In the genomic region with DNA sequence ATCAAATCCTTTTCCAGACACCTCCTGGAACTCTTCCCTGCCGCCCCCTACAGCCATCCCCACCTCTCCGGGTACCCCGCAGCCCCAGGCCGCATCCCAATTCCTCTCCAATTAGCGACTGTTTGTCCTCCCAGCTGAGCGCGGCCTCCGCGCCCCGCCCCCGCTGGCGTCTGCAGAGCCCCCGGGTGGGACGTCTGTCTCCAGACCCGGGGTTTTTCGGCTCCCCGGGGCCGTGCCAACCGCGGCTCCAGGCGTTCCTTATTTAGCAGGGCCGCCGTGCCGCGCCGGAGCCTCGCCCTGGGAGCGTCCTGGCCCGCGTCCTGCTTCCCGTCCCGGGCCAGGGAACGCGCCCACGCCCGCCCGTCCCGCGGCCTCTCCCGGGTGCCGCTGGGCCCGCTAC, we compare ENCODE assay signal across 8 cellular contexts. TPM values are rescaled to one million over a fixed set of nuclear protein-coding genes. Genes with fewer than 3 reads are reported as not detected.
DNase-seq lines count a peak whose midpoint lies in the region; ATAC-seq, FAIRE-seq and TF ChIP-seq lines count a peak whose summit lies in the region.
"Not testable (repeated sequence)": the region's sequence is repeated elsewhere in the genome, so short reads cannot be mapped to it uniquely, and the experiment has no call there.

No MANE protein-coding gene starts in this region.

- H2AFZ ChIP-seq in KMS-11 (ENCODE audit: low read depth): not testable (repeated sequence)

- not testable (repeated sequence) for TF ChIP-seq POLR2A in suprapubic skin (IDR thresholded peaks at IDR 0.05)

- not testable (repeated sequence) for TF ChIP-seq EP300 in suprapubic skin (IDR thresholded peaks at IDR 0.05)

- 0 out of 2 replicates have a peak overlapping the region, but pooled peaks have one; percentile 39 for H3K4me2 ChIP-seq in KMS-11

- not testable (repeated sequence) for H4K20me1 ChIP-seq in KMS-11 (ENCODE audit: insufficient read depth)

- peak overlapping the region in 2 of 7 donors; percentile 69 to 85 for H3K27ac Mint-ChIP-seq in CD14-positive monocyte
- H3K27ac Mint-ChIP-seq in T-helper 17 cell; activated naive CD8-positive, alpha-beta T cell treated with anti-CD3 and anti-CD28 coated beads for 36 hours: not testable (repeated sequence)

- not testable (repeated sequence) for H3K79me2 ChIP-seq in KMS-11 (ENCODE audit: insufficient read depth, low read depth)

- H3K27ac ChIP-seq in KMS-11; kidney (ENCODE audit: low read depth in 2 of 2, low read length in 2 of 2); neutrophil: not testable (repeated sequence)
- peak overlapping the region; percentile 84 for H3K27ac ChIP-seq in suprapubic skin

- H3K27me3 ChIP-seq in KMS-11 (ENCODE audit: insufficient read depth, low read depth); neutrophil; suprapubic skin: not testable (repeated sequence)

- H3K4me1 ChIP-seq in KMS-11 (ENCODE audit: low read depth, poor library complexity, severe bottlenecking) (peaks cover 11% of the 10 kb centered on the region), neutrophil (ENCODE audit: control insufficient read depth in 1 of 2, insufficient read depth in 1 of 2, low read depth in 1 of 2, low read length in 1 of 2) (peaks cover 5 to 11% of the 10 kb centered on the region in 2 experiments), suprapubic skin (peaks cover 22% of the 10 kb centered on the region)
- H3K4me1 ChIP-seq in kidney (ENCODE audit: control insufficient read depth in 1 of 2, insufficient read depth in 1 of 2, low read depth in 1 of 2, low read length in 2 of 2): not testable (repeated sequence)

- ATAC-seq in T-helper 17 cell: not testable (repeated sequence)

- not testable (repeated sequence) for H3K9me3 Mint-ChIP-seq in CD14-positive monocyte; activated naive CD8-positive, alpha-beta T cell treated with anti-CD3 and anti-CD28 coated beads for 36 hours

- H3K4me3 Mint-ChIP-seq in CD14-positive monocyte: peak overlapping the region; percentile 75 to 85
- peak overlapping the region; percentile 86 for H3K4me3 Mint-ChIP-seq in T-helper 17 cell
- peak overlapping the region; percentile 88 for H3K4me3 Mint-ChIP-seq in activated naive CD8-positive, alpha-beta T cell treated with anti-CD3 and anti-CD28 coated beads for 36 hours

- H3K4me3 ChIP-seq in KMS-11 (IDR thresholded peaks at IDR 0.05; ENCODE audit: insufficient read depth, low read depth, low read length); kidney (ENCODE audit: low read length in 2 of 2): not testable (repeated sequence)
- peak overlapping the region; percentile 48 for H3K4me3 ChIP-seq in epithelial cell of esophagus (ENCODE audit: low read length)
- peak overlapping the region; percentile 17 to 47 for H3K4me3 ChIP-seq in neutrophil (ENCODE audit: low read depth in 1 of 2, low read length in 1 of 2)
- peak overlapping the region; percentile 55 for H3K4me3 ChIP-seq in suprapubic skin

- 0% methylated on average over 13 of the region's 42 CpGs for WGBS in suprapubic skin

- TF ChIP-seq CTCF in CD14-positive monocyte (IDR thresholded peaks at IDR 0.05); KMS-11 (conservative IDR thresholded peaks at IDR 0.05; ENCODE audit: low read depth, low read length); epithelial cell of esophagus (IDR thresholded peaks at IDR 0.05; ENCODE audit: insufficient read depth, low read depth, low read length, missing control alignments); kidney (IDR thresholded peaks at IDR 0.05; ENCODE audit: borderline replicate concordance, extremely low read depth, insufficient read depth); neutrophil (IDR thresholded peaks at IDR 0.05); suprapubic skin (IDR thresholded peaks at IDR 0.05): not testable (repeated sequence)

- H3K36me3 ChIP-seq in KMS-11 (ENCODE audit: insufficient read depth); kidney (ENCODE audit: control insufficient read depth in 1 of 2, insufficient read depth in 2 of 2, low read length in 2 of 2); neutrophil; suprapubic skin: not testable (repeated sequence)

- not testable (repeated sequence) for H3K9me3 ChIP-seq in T-helper 17 cell (ENCODE audit: control insufficient read depth, low read length, poor library complexity, severe bottlenecking); kidney (ENCODE audit: control insufficient read depth in 1 of 2, low read length in 2 of 2); neutrophil; suprapubic skin

- not testable (repeated sequence) for FAIRE-seq in kidney (lab: Jason Lieb, UNC)

- intact Hi-C loops in CD14-positive monocyte (cut with micrococcal nuclease); kidney (cut with DNase I): not testable (repeated sequence)

- not testable (repeated sequence) for DNase-seq in CD14-positive monocyte (ENCODE audit: low spot score); T-helper 17 cell; epithelial cell of esophagus (ENCODE audit: low read depth)
- DNase-seq in activated naive CD8-positive, alpha-beta T cell treated with anti-CD3 and anti-CD28 coated beads for 36 hours: peak; percentile 32
- peak; percentile 75 for DNase-seq in kidney
- DNase-seq in suprapubic skin (ENCODE audit: low spot score in 2 of 2): peak in 1 of 2 donors; percentile 69

- not testable (repeated sequence) for H3K36me3 Mint-ChIP-seq in CD14-positive monocyte; T-helper 17 cell (ENCODE audit: low read depth); activated naive CD8-positive, alpha-beta T cell treated with anti-CD3 and anti-CD28 coated beads for 36 hours

- not testable (repeated sequence) for H3K9ac ChIP-seq in KMS-11; kidney (ENCODE audit: low read length in 2 of 2)

- H3K4me1 Mint-ChIP-seq in CD14-positive monocyte: peaks cover 18% of the 10 kb centered on the region
- H3K4me1 Mint-ChIP-seq in T-helper 17 cell; activated naive CD8-positive, alpha-beta T cell treated with anti-CD3 and anti-CD28 coated beads for 36 hours: not testable (repeated sequence)

- peaks cover 5 to 13% (median 11%) of the 10 kb centered on the region in 3 donors for H3K27me3 Mint-ChIP-seq in CD14-positive monocyte (ENCODE audit: low read depth in 3 of 3)
- not testable (repeated sequence) for H3K27me3 Mint-ChIP-seq in T-helper 17 cell; activated naive CD8-positive, alpha-beta T cell treated with anti-CD3 and anti-CD28 coated beads for 36 hours

RNA-seq across cellular contexts. Expression of a gene that starts 0.6 kb away (rescaled TPM):
- polyA plus RNA-seq in CD14-positive monocyte: 1 to 10 TPM in 1 of 2 donors, under 1 TPM in 1; 0.22 to 1.6 TPM
- total RNA-seq in T-helper 17 cell: 10 to 100 TPM; 86.6 to 88.9 TPM
- 10 to 100 TPM; 52.6 to 54.5 TPM for total RNA-seq in activated naive CD8-positive, alpha-beta T cell treated with anti-CD3 and anti-CD28 coated beads for 36 hours
- 88.3 TPM for total RNA-seq in kidney
- polyA plus RNA-seq in kidney (ENCODE audit: insufficient read depth, low read depth, low replicate concordance): 16.2 TPM
- 100 to 1,000 TPM; 209 to 446 (median 293) TPM for total RNA-seq in suprapubic skin

RNA-seq across cellular contexts. Expression of a gene that starts 13.4 kb away (rescaled TPM):
- polyA plus RNA-seq in CD14-positive monocyte: not detected
- under 1 TPM; 0.21 to 0.57 TPM for total RNA-seq in T-helper 17 cell
- under 1 TPM; 0.26 to 0.35 TPM for total RNA-seq in activated naive CD8-positive, alpha-beta T cell treated with anti-CD3 and anti-CD28 coated beads for 36 hours
- 1.5 TPM for total RNA-seq in kidney
- polyA plus RNA-seq in kidney (ENCODE audit: insufficient read depth, low read depth, low replicate concordance): 3.0 TPM
- total RNA-seq in suprapubic skin: 1 to 10 TPM in 3 of 4 donors, under 1 TPM in 1; 0.64 to 3.0 (median 1.4) TPM

RNA-seq across cellular contexts. Expression of a gene that starts 20.5 kb away (rescaled TPM):
- polyA plus RNA-seq in CD14-positive monocyte (1 to 10 TPM; 5.9 to 6.7 TPM), kidney (ENCODE audit: insufficient read depth, low read depth, low replicate concordance) (26.1 TPM)
- total RNA-seq in T-helper 17 cell (10 to 100 TPM; 32.4 to 35.0 TPM), kidney (66.8 TPM), suprapubic skin (10 to 100 TPM; 53.4 to 74.7 (median 66.5) TPM)
- total RNA-seq in activated naive CD8-positive, alpha-beta T cell treated with anti-CD3 and anti-CD28 coated beads for 36 hours: 10 to 100 TPM; 86.4 to 89.2 TPM
